14 cellular contexts compared by ENCODE assay signal in the genomic region with DNA sequence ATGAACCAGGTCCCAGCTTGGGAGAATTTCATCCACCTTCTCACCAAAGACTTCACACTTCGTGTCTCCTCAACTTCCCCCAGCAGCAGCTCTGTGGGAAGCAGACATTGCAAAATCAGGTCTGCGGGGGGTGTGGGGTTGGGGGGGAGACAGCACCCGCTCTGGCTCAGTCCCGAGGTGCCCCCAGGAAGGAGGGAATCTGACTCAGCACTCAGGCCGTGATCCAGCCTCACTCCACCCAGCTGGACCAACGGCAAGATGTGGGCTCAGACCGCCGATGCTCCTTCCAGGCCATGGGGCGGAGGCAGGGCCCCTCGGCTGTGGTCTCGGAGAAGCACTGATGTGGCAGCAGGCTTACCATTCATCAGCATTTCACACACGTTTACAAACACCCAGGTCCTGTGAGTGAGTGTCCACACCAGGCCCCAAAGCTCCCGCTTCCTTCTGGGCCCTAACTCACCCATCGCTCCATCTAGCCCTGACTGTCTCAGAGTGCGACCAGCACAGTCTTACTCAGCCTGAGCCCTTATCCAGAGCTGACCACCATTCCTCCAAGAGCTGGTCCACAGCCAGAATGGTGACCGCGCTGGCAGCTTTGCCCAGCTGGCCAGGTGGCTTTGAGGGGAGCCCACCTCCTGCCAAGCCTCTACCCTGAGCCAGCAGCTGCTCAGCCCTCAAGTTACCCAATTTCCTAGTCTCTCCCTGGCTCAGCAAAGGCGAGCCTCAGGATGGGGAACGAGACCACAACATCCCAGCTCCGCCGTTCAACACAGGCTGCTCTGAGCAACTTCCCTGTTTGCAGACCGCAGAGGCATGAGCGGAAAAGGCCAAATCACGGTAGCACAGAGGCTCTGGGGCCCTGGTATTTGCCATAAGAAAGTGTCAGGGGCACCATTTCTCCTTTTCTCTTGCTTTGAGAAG. TPM values are rescaled to one million over a fixed set of nuclear protein-coding genes. Genes with fewer than 3 reads are reported as not detected.
DNase-seq lines count a peak whose midpoint lies in the region; ATAC-seq, FAIRE-seq and TF ChIP-seq lines count a peak whose summit lies in the region.
"Had no signal": no experiment of that assay in that cellular context is flagged by ENCODE, and none has a peak within 500 bp of the region (broad histone marks: within the 10 kb centered on the region; RNA-seq: fewer than 3 reads in every experiment).

No MANE protein-coding gene starts in this region.

- in situ Hi-C loops in HepG2 (cut with HindIII; ENCODE audit: extremely low pct_ligation_motif_present, low pct_unique_long_range_greater_than_20kb), result no loop called here

- H3K27me3 ChIP-seq in right lobe of liver (no peaks in the 10 kb centered on the region), HepG2 (ENCODE audit: control insufficient read depth in 1 of 2, insufficient read depth in 2 of 2, low read length in 2 of 2) (peaks cover 11 to 50% of the 10 kb centered on the region in 2 experiments; a peak in 4 of 5 replicates), colonic mucosa (no peaks in the 10 kb centered on the region)

- no peak for FAIRE-seq in HepG2 (lab: Jason Lieb, UNC)
- FAIRE-seq: GM18507, TTC549 had no signal

- no peaks in the 10 kb centered on the region for H3K4me1 Mint-ChIP-seq in activated CD4-positive, alpha-beta T cell treated with anti-CD3 and anti-CD28 coated beads for 36 hours

- no peak overlapping the region for H3K27ac Mint-ChIP-seq in activated CD4-positive, alpha-beta T cell treated with anti-CD3 and anti-CD28 coated beads for 36 hours

- ATAC-seq in right lobe of liver, result peak; percentile 5 to 45 (median 25)
- ATAC-seq in HepG2, result no peak
- no peak for ATAC-seq in GM21717 (IDR thresholded peaks at IDR 0.05; ENCODE audit: unreplicated experiment)
- ATAC-seq in GM21423 (IDR thresholded peaks at IDR 0.05; ENCODE audit: unreplicated experiment), result no peak
- ATAC-seq in activated CD4-positive, alpha-beta T cell treated with anti-CD3 and anti-CD28 coated beads for 36 hours, result no peak

- TF ChIP-seq POLR2A in right lobe of liver (IDR thresholded peaks at IDR 0.05), result no peak
- no peak for TF ChIP-seq POLR2A in HepG2 (IDR thresholded peaks at IDR 0.05; ENCODE audit: insufficient read depth in 1 of 2, low read depth in 2 of 2, low read length in 2 of 2)

- H3K36me3 ChIP-seq in right lobe of liver, result no peaks in the 10 kb centered on the region
- no peaks in the 10 kb centered on the region for H3K36me3 ChIP-seq in HepG2 (replicated peaks in 1 of 2; ENCODE audit: control insufficient read depth in 1 of 2, insufficient read depth in 2 of 2, low read length in 2 of 2)
- no peaks in the 10 kb centered on the region for H3K36me3 ChIP-seq in colonic mucosa

- intact Hi-C loops in right lobe of liver (cut with DNase I), result no loop called here
- intact Hi-C loops in HepG2 (cut with micrococcal nuclease; ENCODE audit: unreplicated experiment), result no loop called here
- intact Hi-C loops in colonic mucosa (cut with DNase I), result no loop called here
- intact Hi-C loops in activated CD4-positive, alpha-beta T cell treated with anti-CD3 and anti-CD28 coated beads for 36 hours (cut with DNase I, micrococcal nuclease), result no loop called here

- TF ChIP-seq CTCF in right lobe of liver (IDR thresholded peaks at IDR 0.05) (no peak), HepG2 (CRISPR knock-in tag; IDR thresholded peaks at IDR 0.05) (no peak), colonic mucosa (IDR thresholded peaks at IDR 0.05) (no peak)

- H3K4me3 Mint-ChIP-seq in activated CD4-positive, alpha-beta T cell treated with anti-CD3 and anti-CD28 coated beads for 36 hours, result no peak overlapping the region

- no TSS peak for BruUV-seq in HepG2 (replicated peaks; lab: Mats Ljungman, UMichigan)

- no peaks in the 10 kb centered on the region for H3K9me3 Mint-ChIP-seq in activated CD4-positive, alpha-beta T cell treated with anti-CD3 and anti-CD28 coated beads for 36 hours (ENCODE audit: low read depth)

- no peaks in the 10 kb centered on the region for H3K36me3 Mint-ChIP-seq in activated CD4-positive, alpha-beta T cell treated with anti-CD3 and anti-CD28 coated beads for 36 hours (ENCODE audit: low read depth)

- no peak overlapping the region for H3K4me2 ChIP-seq in HepG2 (ENCODE audit: low read depth, low read length)

- DNase-seq in right lobe of liver, result peak in 1 of 3 donors; percentile 50
- no peak for DNase-seq in HepG2 (ENCODE audit: low spot score)
- DNase-seq in colonic mucosa, result peak; percentile 41
- DNase-seq in medulla oblongata (ENCODE audit: extremely low spot score), result peak; percentile 82
- DNase-seq in T-helper 2 cell, result no peak
- DNase-seq in activated CD4-positive, alpha-beta T cell treated with anti-CD3 and anti-CD28 coated beads for 36 hours, result no peak
- DNase-seq: 8988T, NCI-H1930 had no signal

- H3K4me3 ChIP-seq in right lobe of liver (no peak overlapping the region), HepG2 (replicated peaks in 1 of 3; ENCODE audit: insufficient read depth in 1 of 3, low read depth in 2 of 3, low read length in 3 of 3) (no peak overlapping the region), colonic mucosa (no peak overlapping the region)

- 55% methylated on average over 13 of the region's 24 CpGs for WGBS in right lobe of liver (ENCODE audit: insufficient coverage, low coverage, low lambda C conversion rate, missing lambda C conversion rate)
- WGBS in HepG2 (ENCODE audit: low lambda C conversion rate), result 48% methylated on average over 9 of the region's 24 CpGs

- TF ChIP-seq EP300 in HepG2 (IDR thresholded peaks at IDR 0.05; ENCODE audit: low read depth in 2 of 2, low read length in 2 of 2) (no peak), HepG2 (CRISPR knock-in tag; IDR thresholded peaks at IDR 0.05; ENCODE audit: borderline replicate concordance) (no peak)

- no peak overlapping the region for H3K27ac ChIP-seq in right lobe of liver
- no peak overlapping the region for H3K27ac ChIP-seq in HepG2 (ENCODE audit: extremely low read length, insufficient read depth, low read length)
- H3K27ac ChIP-seq in colonic mucosa, result no peak overlapping the region

- H3K9me3 ChIP-seq in right lobe of liver (no peaks in the 10 kb centered on the region), HepG2 (ENCODE audit: low read length) (no peaks in the 10 kb centered on the region), colonic mucosa (no peaks in the 10 kb centered on the region)

- no peaks in the 10 kb centered on the region for H4K20me1 ChIP-seq in HepG2 (ENCODE audit: insufficient read depth, low read length)

- CTCF ChIA-PET in HepG2 (lab: Yijun Ruan, JAX; ENCODE audit: low intra/inter-chr PET ratio, low total read pairs), result no interaction called here
- CTCF ChIA-PET in activated CD4-positive, alpha-beta T cell treated with anti-CD3 and anti-CD28 coated beads for 36 hours (lab: Charles Lee), result interaction anchor here (0.7 kb wide), 1 partner anchor 118 kb away, joined by 3 read pairs; no protein-coding TSS in a partner anchor

- H3K4me1 ChIP-seq in right lobe of liver (no peaks in the 10 kb centered on the region), HepG2 (ENCODE audit: insufficient read depth, low read length) (peaks cover 23% of the 10 kb centered on the region), colonic mucosa (no peaks in the 10 kb centered on the region)

- POLR2A ChIA-PET in HepG2 (lab: Yijun Ruan, JAX), result interaction anchor here (1.2 kb wide), 1 partner anchor 9 kb away, joined by 3 read pairs; no protein-coding TSS in a partner anchor
- POLR2A ChIA-PET in activated CD4-positive, alpha-beta T cell treated with anti-CD3 and anti-CD28 coated beads for 36 hours (lab: Charles Lee), result interaction anchor here (1.3 kb wide), 1 partner anchor 38 kb away, joined by 3 read pairs; the partner anchor contains the start of gene UQCC5

- no peaks in the 10 kb centered on the region for H3K79me2 ChIP-seq in HepG2 (ENCODE audit: insufficient read depth, low read length)

- peaks cover 2% of the 10 kb centered on the region for H3K27me3 Mint-ChIP-seq in activated CD4-positive, alpha-beta T cell treated with anti-CD3 and anti-CD28 coated beads for 36 hours

- no peak for TF ChIP-seq RAD21 in HepG2 (CRISPR knock-in tag; IDR thresholded peaks at IDR 0.05)

- H3K9ac ChIP-seq in HepG2 (ENCODE audit: insufficient read depth, low read depth, low read length) (no peak overlapping the region), colonic mucosa (ENCODE audit: low read depth in 2 of 2, low read length in 2 of 2) (no peak overlapping the region)

- no peak overlapping the region for H2AFZ ChIP-seq in HepG2 (ENCODE audit: low read length)

RNA-seq across cellular contexts. Expression of gene STAB1, which starts 3.3 kb away (rescaled TPM):
- total RNA-seq in right lobe of liver (100 to 1,000 TPM in 3 of 6 experiments, 10 to 100 TPM in 3; 60.7 to 268 (median 92.5) TPM), HepG2 (2016; rRNA removed; fragmentation: Illumina TruSeq; extraction: Trizol) (0.09 and 0.28 TPM in 2 replicates), colonic mucosa (10 to 100 TPM; 41.1 to 46.5 TPM)
- total RNA-seq in HepG2 (2016; cell fraction: cytosol; rRNA removed; fragmentation: Illumina TruSeq; extraction: Trizol; ENCODE audit: low read depth), result not detected in 2 replicates
- total RNA-seq in HepG2 (2016; cell fraction: insoluble cytoplasmic fraction; rRNA removed; fragmentation: Illumina TruSeq; extraction: Trizol), result 0.11 and 0.18 TPM in 2 replicates
- 0.31 TPM in 1 of 2 replicates, not detected in the other for total RNA-seq in HepG2 (2016; cell fraction: membrane; rRNA removed; fragmentation: Illumina TruSeq; extraction: Trizol)
- 0.13 and 0.16 TPM in 2 replicates for total RNA-seq in HepG2 (2016; cell fraction: nucleus; rRNA removed; fragmentation: Illumina TruSeq; extraction: Trizol)
- 0.34 and 0.59 TPM in 2 replicates for polyA plus RNA-seq in HepG2 (2011; rRNA removed)
- 0.13 and 0.16 TPM in 2 replicates for polyA plus RNA-seq in HepG2 (2011; cell fraction: cytosol; rRNA removed)
- 4.1 and 4.3 TPM in 2 replicates for polyA plus RNA-seq in HepG2 (2011; cell fraction: nucleus; rRNA removed)
- 0.23 and 0.24 TPM in 2 replicates for polyA plus RNA-seq in HepG2 (2012)
- 0.02 and 0.14 TPM in 2 replicates for polyA plus RNA-seq in HepG2 (2016; cell fraction: cytosol; fragmentation: Illumina TruSeq; extraction: Trizol; ENCODE audit: low read depth)
- 0.10 TPM in 1 of 2 replicates, not detected in the other for polyA plus RNA-seq in HepG2 (2016; cell fraction: insoluble cytoplasmic fraction; fragmentation: Illumina TruSeq; extraction: Trizol; ENCODE audit: low read depth)
- polyA plus RNA-seq in HepG2 (2016; cell fraction: membrane; fragmentation: Illumina TruSeq; extraction: Trizol; ENCODE audit: low read depth), result not detected in 2 replicates
- polyA plus RNA-seq in HepG2 (2016; cell fraction: nucleus; fragmentation: Illumina TruSeq; extraction: Trizol; ENCODE audit: insufficient read depth, low read depth), result 0.30 TPM in 1 of 2 replicates, not detected in the other
- polyA minus RNA-seq in HepG2 (2011; rRNA and poly(A)+ RNA removed; ENCODE audit: low replicate concordance), result 0.26 and 1.0 TPM in 2 replicates
- 0.30 TPM in 1 of 2 replicates, not detected in the other for polyA minus RNA-seq in HepG2 (2011; cell fraction: cytosol; rRNA and poly(A)+ RNA removed)
- polyA minus RNA-seq in HepG2 (2011; cell fraction: nucleus; rRNA and poly(A)+ RNA removed), result 0.50 and 0.90 TPM in 2 replicates
- under 1 TPM; 0.09 to 0.14 TPM for total RNA-seq in activated CD4-positive, alpha-beta T cell treated with anti-CD3 and anti-CD28 coated beads for 36 hours
- total RNA-seq: chondrocyte had no signal

RNA-seq across cellular contexts. Expression of gene NT5DC2, which starts 35.3 kb away (rescaled TPM):
- 10 to 100 TPM in 1 of 6 experiments, 1 to 10 TPM in 5; 1.1 to 12.5 (median 3.9) TPM for total RNA-seq in right lobe of liver
- total RNA-seq in HepG2 (2016; rRNA removed; fragmentation: Illumina TruSeq; extraction: Trizol), result 105 and 131 TPM in 2 replicates
- 335 and 351 TPM in 2 replicates for total RNA-seq in HepG2 (2016; cell fraction: cytosol; rRNA removed; fragmentation: Illumina TruSeq; extraction: Trizol; ENCODE audit: low read depth)
- 92.9 and 127 TPM in 2 replicates for total RNA-seq in HepG2 (2016; cell fraction: insoluble cytoplasmic fraction; rRNA removed; fragmentation: Illumina TruSeq; extraction: Trizol)
- total RNA-seq in HepG2 (2016; cell fraction: membrane; rRNA removed; fragmentation: Illumina TruSeq; extraction: Trizol), result 398 and 413 TPM in 2 replicates
- 102 and 116 TPM in 2 replicates for total RNA-seq in HepG2 (2016; cell fraction: nucleus; rRNA removed; fragmentation: Illumina TruSeq; extraction: Trizol)
- 217 and 240 TPM in 2 replicates for polyA plus RNA-seq in HepG2 (2011; rRNA removed)
- 148 and 220 TPM in 2 replicates for polyA plus RNA-seq in HepG2 (2011; cell fraction: cytosol; rRNA removed)
- polyA plus RNA-seq in HepG2 (2011; cell fraction: nucleus; rRNA removed), result 493 and 549 TPM in 2 replicates
- polyA plus RNA-seq in HepG2 (2012), result 109 and 144 TPM in 2 replicates
- polyA plus RNA-seq in HepG2 (2016; cell fraction: cytosol; fragmentation: Illumina TruSeq; extraction: Trizol; ENCODE audit: low read depth), result 760 and 829 TPM in 2 replicates
- polyA plus RNA-seq in HepG2 (2016; cell fraction: insoluble cytoplasmic fraction; fragmentation: Illumina TruSeq; extraction: Trizol; ENCODE audit: low read depth), result 161 and 192 TPM in 2 replicates
- polyA plus RNA-seq in HepG2 (2016; cell fraction: membrane; fragmentation: Illumina TruSeq; extraction: Trizol; ENCODE audit: low read depth), result 646 and 710 TPM in 2 replicates
- 319 and 344 TPM in 2 replicates for polyA plus RNA-seq in HepG2 (2016; cell fraction: nucleus; fragmentation: Illumina TruSeq; extraction: Trizol; ENCODE audit: insufficient read depth, low read depth)
- polyA minus RNA-seq in HepG2 (2011; rRNA and poly(A)+ RNA removed; ENCODE audit: low replicate concordance), result 166 and 240 TPM in 2 replicates
- polyA minus RNA-seq in HepG2 (2011; cell fraction: cytosol; rRNA and poly(A)+ RNA removed), result 60.3 and 89.1 TPM in 2 replicates
- polyA minus RNA-seq in HepG2 (2011; cell fraction: nucleus; rRNA and poly(A)+ RNA removed), result 74.0 and 75.3 TPM in 2 replicates
- 10 to 100 TPM; 12.5 to 49.1 TPM for total RNA-seq in colonic mucosa
- total RNA-seq in activated CD4-positive, alpha-beta T cell treated with anti-CD3 and anti-CD28 coated beads for 36 hours, result 10 to 100 TPM; 35.6 to 59.1 TPM

RNA-seq across cellular contexts. Expression of gene UQCC5, which starts 38.0 kb away (rescaled TPM):
- total RNA-seq in right lobe of liver (1 to 10 TPM in 5 of 6 experiments, under 1 TPM in 1; 0.81 to 8.3 (median 4.3) TPM), HepG2 (2016; rRNA removed; fragmentation: Illumina TruSeq; extraction: Trizol) (29.5 and 33.7 TPM in 2 replicates), colonic mucosa (10 to 100 TPM in 1 of 2 donors, 1 to 10 TPM in 1; 9.0 to 11.3 TPM)
- 45.8 and 54.6 TPM in 2 replicates for total RNA-seq in HepG2 (2016; cell fraction: cytosol; rRNA removed; fragmentation: Illumina TruSeq; extraction: Trizol; ENCODE audit: low read depth)
- 26.7 and 30.2 TPM in 2 replicates for total RNA-seq in HepG2 (2016; cell fraction: insoluble cytoplasmic fraction; rRNA removed; fragmentation: Illumina TruSeq; extraction: Trizol)
- total RNA-seq in HepG2 (2016; cell fraction: membrane; rRNA removed; fragmentation: Illumina TruSeq; extraction: Trizol), result 28.0 and 35.7 TPM in 2 replicates
- 13.6 and 19.8 TPM in 2 replicates for total RNA-seq in HepG2 (2016; cell fraction: nucleus; rRNA removed; fragmentation: Illumina TruSeq; extraction: Trizol)
- polyA plus RNA-seq in HepG2 (2011; rRNA removed), result 15.4 and 15.7 TPM in 2 replicates
- polyA plus RNA-seq in HepG2 (2011; cell fraction: cytosol; rRNA removed), result 16.5 and 17.9 TPM in 2 replicates
- 23.9 and 45.2 TPM in 2 replicates for polyA plus RNA-seq in HepG2 (2011; cell fraction: nucleus; rRNA removed)
- polyA plus RNA-seq in HepG2 (2012), result 7.0 and 36.2 TPM in 2 replicates
- 58.7 and 84.5 TPM in 2 replicates for polyA plus RNA-seq in HepG2 (2016; cell fraction: cytosol; fragmentation: Illumina TruSeq; extraction: Trizol; ENCODE audit: low read depth)
- polyA plus RNA-seq in HepG2 (2016; cell fraction: insoluble cytoplasmic fraction; fragmentation: Illumina TruSeq; extraction: Trizol; ENCODE audit: low read depth), result 49.0 and 49.7 TPM in 2 replicates
- 35.2 and 53.6 TPM in 2 replicates for polyA plus RNA-seq in HepG2 (2016; cell fraction: membrane; fragmentation: Illumina TruSeq; extraction: Trizol; ENCODE audit: low read depth)
- 38.0 and 44.8 TPM in 2 replicates for polyA plus RNA-seq in HepG2 (2016; cell fraction: nucleus; fragmentation: Illumina TruSeq; extraction: Trizol; ENCODE audit: insufficient read depth, low read depth)
- polyA minus RNA-seq in HepG2 (2011; rRNA and poly(A)+ RNA removed; ENCODE audit: low replicate concordance), result 9.6 and 17.6 TPM in 2 replicates
- 5.4 and 10.7 TPM in 2 replicates for polyA minus RNA-seq in HepG2 (2011; cell fraction: cytosol; rRNA and poly(A)+ RNA removed)
- polyA minus RNA-seq in HepG2 (2011; cell fraction: nucleus; rRNA and poly(A)+ RNA removed), result 13.0 and 14.4 TPM in 2 replicates
- 10 to 100 TPM; 12.0 to 12.7 TPM for total RNA-seq in activated CD4-positive, alpha-beta T cell treated with anti-CD3 and anti-CD28 coated beads for 36 hours

RNA-seq across cellular contexts. Expression of gene NISCH, which starts 43.0 kb away (rescaled TPM):
- total RNA-seq in right lobe of liver (10 to 100 TPM; 19.7 to 51.9 (median 30.6) TPM), HepG2 (2016; rRNA removed; fragmentation: Illumina TruSeq; extraction: Trizol) (15.3 and 27.0 TPM in 2 replicates), colonic mucosa (10 to 100 TPM; 43.2 to 60.5 TPM)
- total RNA-seq in HepG2 (2016; cell fraction: cytosol; rRNA removed; fragmentation: Illumina TruSeq; extraction: Trizol; ENCODE audit: low read depth), result 10.8 and 11.5 TPM in 2 replicates
- 10.9 and 25.7 TPM in 2 replicates for total RNA-seq in HepG2 (2016; cell fraction: insoluble cytoplasmic fraction; rRNA removed; fragmentation: Illumina TruSeq; extraction: Trizol)
- total RNA-seq in HepG2 (2016; cell fraction: membrane; rRNA removed; fragmentation: Illumina TruSeq; extraction: Trizol), result 11.3 and 12.4 TPM in 2 replicates
- total RNA-seq in HepG2 (2016; cell fraction: nucleus; rRNA removed; fragmentation: Illumina TruSeq; extraction: Trizol), result 36.6 and 40.4 TPM in 2 replicates
- 47.6 and 63.0 TPM in 2 replicates for polyA plus RNA-seq in HepG2 (2011; rRNA removed)
- 17.8 and 20.4 TPM in 2 replicates for polyA plus RNA-seq in HepG2 (2011; cell fraction: cytosol; rRNA removed)
- 441 and 512 TPM in 2 replicates for polyA plus RNA-seq in HepG2 (2011; cell fraction: nucleus; rRNA removed)
- polyA plus RNA-seq in HepG2 (2012), result 31.6 and 39.4 TPM in 2 replicates
- 3.2 and 3.7 TPM in 2 replicates for polyA plus RNA-seq in HepG2 (2016; cell fraction: cytosol; fragmentation: Illumina TruSeq; extraction: Trizol; ENCODE audit: low read depth)
- 9.4 and 12.9 TPM in 2 replicates for polyA plus RNA-seq in HepG2 (2016; cell fraction: insoluble cytoplasmic fraction; fragmentation: Illumina TruSeq; extraction: Trizol; ENCODE audit: low read depth)
- 6.4 and 6.7 TPM in 2 replicates for polyA plus RNA-seq in HepG2 (2016; cell fraction: membrane; fragmentation: Illumina TruSeq; extraction: Trizol; ENCODE audit: low read depth)
- polyA plus RNA-seq in HepG2 (2016; cell fraction: nucleus; fragmentation: Illumina TruSeq; extraction: Trizol; ENCODE audit: insufficient read depth, low read depth), result 96.6 and 101 TPM in 2 replicates
- polyA minus RNA-seq in HepG2 (2011; rRNA and poly(A)+ RNA removed; ENCODE audit: low replicate concordance), result 50.0 and 58.0 TPM in 2 replicates
- polyA minus RNA-seq in HepG2 (2011; cell fraction: cytosol; rRNA and poly(A)+ RNA removed), result 15.2 and 15.4 TPM in 2 replicates
- polyA minus RNA-seq in HepG2 (2011; cell fraction: nucleus; rRNA and poly(A)+ RNA removed), result 97.0 and 102 TPM in 2 replicates
- total RNA-seq in activated CD4-positive, alpha-beta T cell treated with anti-CD3 and anti-CD28 coated beads for 36 hours, result 10 to 100 TPM; 61.4 to 68.9 TPM

RNA-seq across cellular contexts. Expression of gene TNNC1, which starts 44.6 kb away (rescaled TPM):
- total RNA-seq in right lobe of liver (10 to 100 TPM in 1 of 6 experiments, 1 to 10 TPM in 3, under 1 TPM in 2; 0.55 to 12.2 (median 1.3) TPM), HepG2 (2016; rRNA removed; fragmentation: Illumina TruSeq; extraction: Trizol) (11.8 and 18.7 TPM in 2 replicates), colonic mucosa (1 to 10 TPM; 1.1 to 1.5 TPM)
- total RNA-seq in HepG2 (2016; cell fraction: cytosol; rRNA removed; fragmentation: Illumina TruSeq; extraction: Trizol; ENCODE audit: low read depth), result 4.4 and 4.6 TPM in 2 replicates
- total RNA-seq in HepG2 (2016; cell fraction: insoluble cytoplasmic fraction; rRNA removed; fragmentation: Illumina TruSeq; extraction: Trizol), result 13.2 and 20.1 TPM in 2 replicates
- total RNA-seq in HepG2 (2016; cell fraction: membrane; rRNA removed; fragmentation: Illumina TruSeq; extraction: Trizol), result 2.5 and 5.3 TPM in 2 replicates
- 5.4 and 5.7 TPM in 2 replicates for total RNA-seq in HepG2 (2016; cell fraction: nucleus; rRNA removed; fragmentation: Illumina TruSeq; extraction: Trizol)
- 36.4 and 39.5 TPM in 2 replicates for polyA plus RNA-seq in HepG2 (2011; rRNA removed)
- polyA plus RNA-seq in HepG2 (2011; cell fraction: cytosol; rRNA removed), result 53.0 and 54.8 TPM in 2 replicates
- 14.3 and 16.8 TPM in 2 replicates for polyA plus RNA-seq in HepG2 (2011; cell fraction: nucleus; rRNA removed)
- polyA plus RNA-seq in HepG2 (2012), result 10.9 and 12.3 TPM in 2 replicates
- polyA plus RNA-seq in HepG2 (2016; cell fraction: cytosol; fragmentation: Illumina TruSeq; extraction: Trizol; ENCODE audit: low read depth), result 3.3 and 4.0 TPM in 2 replicates
- polyA plus RNA-seq in HepG2 (2016; cell fraction: insoluble cytoplasmic fraction; fragmentation: Illumina TruSeq; extraction: Trizol; ENCODE audit: low read depth), result 17.1 and 18.1 TPM in 2 replicates
- 2.7 and 3.3 TPM in 2 replicates for polyA plus RNA-seq in HepG2 (2016; cell fraction: membrane; fragmentation: Illumina TruSeq; extraction: Trizol; ENCODE audit: low read depth)
- 6.6 and 10.5 TPM in 2 replicates for polyA plus RNA-seq in HepG2 (2016; cell fraction: nucleus; fragmentation: Illumina TruSeq; extraction: Trizol; ENCODE audit: insufficient read depth, low read depth)
- 7.0 and 8.2 TPM in 2 replicates for polyA minus RNA-seq in HepG2 (2011; rRNA and poly(A)+ RNA removed; ENCODE audit: low replicate concordance)
- 4.5 and 5.4 TPM in 2 replicates for polyA minus RNA-seq in HepG2 (2011; cell fraction: cytosol; rRNA and poly(A)+ RNA removed)
- polyA minus RNA-seq in HepG2 (2011; cell fraction: nucleus; rRNA and poly(A)+ RNA removed), result 4.5 and 4.6 TPM in 2 replicates
- 1 to 10 TPM; 2.7 to 4.2 TPM for total RNA-seq in activated CD4-positive, alpha-beta T cell treated with anti-CD3 and anti-CD28 coated beads for 36 hours
- total RNA-seq: lung microvascular endothelial cell had no signal

Comparison
In these comparisons a context has a peak if more than half of its experiments do, and no peak if none do; other contexts are left out.
1. ATAC-seq: peak in right lobe of liver (4 of 4); none in HepG2 (single experiment), GM21717 (single experiment), GM21423 (single experiment) and activated CD4-positive, alpha-beta T cell treated with anti-CD3 and anti-CD28 coated beads for 36 hours (single experiment).
2. RNA of gene STAB1, which starts 3.3 kb away (total RNA-seq): 60.7 to 268 TPM in right lobe of liver and 41.1 to 46.5 TPM in colonic mucosa; 0.09 to 0.14 TPM in activated CD4-positive, alpha-beta T cell treated with anti-CD3 and anti-CD28 coated beads for 36 hours and 0.09 to 0.31 TPM in HepG2; every median in the first group is over 10 times any median in the second.
3. DNase-seq: peak in colonic mucosa (single experiment) and medulla oblongata (single experiment); none in HepG2 (single experiment), T-helper 2 cell (0 of 5) and activated CD4-positive, alpha-beta T cell treated with anti-CD3 and anti-CD28 coated beads for 36 hours (single experiment).